ENCODE assay signal across 1 cellular context in the genomic region with DNA sequence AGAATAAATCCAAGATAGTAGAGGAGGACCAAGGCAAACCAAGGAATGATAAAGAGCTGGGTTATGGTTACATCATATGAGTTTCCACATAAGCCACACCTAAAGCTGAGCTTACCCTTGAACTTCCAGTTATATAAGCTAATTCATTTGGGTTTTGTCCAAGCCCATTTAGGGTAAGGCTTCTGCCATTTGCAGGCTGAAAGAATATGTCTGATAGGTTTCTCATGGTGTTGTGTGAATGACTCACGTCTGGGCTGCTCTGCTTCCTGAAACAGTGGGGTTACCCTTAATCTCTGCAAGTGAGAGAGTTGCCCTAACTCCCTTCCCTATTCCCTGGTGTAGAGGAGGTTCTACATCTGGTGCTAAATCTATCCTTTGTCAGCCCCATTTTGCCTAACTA.
TF ChIP-seq lines count a peak whose summit lies in the region.

No MANE protein-coding gene starts in this region.

TF ChIP-seq in GM12878, 131 proteins besides CTCF, POLR2A, EP300 and RAD21 (continued from another document):
- TF ChIP-seq ZNF384 (IDR thresholded peaks at IDR 0.05; ENCODE audit: borderline replicate concordance, low read depth, low read length) (no peak), MLLT1 (IDR thresholded peaks at IDR 0.05) (no peak), MTA3 (IDR thresholded peaks at IDR 0.05; ENCODE audit: borderline replicate concordance, low read length) (no peak), YY1 (IDR thresholded peaks at IDR 0.05; ENCODE audit: low read depth, low read length) (no peak), ZZZ3 (IDR thresholded peaks at IDR 0.05; ENCODE audit: control insufficient read depth, insufficient read length, low read depth) (no peak), TCF7 (IDR thresholded peaks at IDR 0.05; ENCODE audit: borderline replicate concordance) (no peak), NFXL1 (IDR thresholded peaks at IDR 0.05; ENCODE audit: borderline replicate concordance) (no peak), USF2 (IDR thresholded peaks at IDR 0.05; ENCODE audit: borderline replicate concordance, low read depth, low read length) (no peak), MYC (IDR thresholded peaks at IDR 0.05; ENCODE audit: insufficient read depth, insufficient read length, insufficient replicate concordance, low read length, severe bottlenecking) (no peak), BCL3 (IDR thresholded peaks at IDR 0.05; ENCODE audit: borderline replicate concordance, insufficient read depth, low read depth, low read length, poor library complexity, severe bottlenecking) (no peak), POU2F2 (IDR thresholded peaks at IDR 0.05; ENCODE audit: borderline replicate concordance, low read depth, low read length) (no peak), EGR1 (IDR thresholded peaks at IDR 0.05; ENCODE audit: borderline replicate concordance in 1 of 2, low read depth in 2 of 2, low read length in 2 of 2) (no peak)
- TF ChIP-seq, protein P1, sequence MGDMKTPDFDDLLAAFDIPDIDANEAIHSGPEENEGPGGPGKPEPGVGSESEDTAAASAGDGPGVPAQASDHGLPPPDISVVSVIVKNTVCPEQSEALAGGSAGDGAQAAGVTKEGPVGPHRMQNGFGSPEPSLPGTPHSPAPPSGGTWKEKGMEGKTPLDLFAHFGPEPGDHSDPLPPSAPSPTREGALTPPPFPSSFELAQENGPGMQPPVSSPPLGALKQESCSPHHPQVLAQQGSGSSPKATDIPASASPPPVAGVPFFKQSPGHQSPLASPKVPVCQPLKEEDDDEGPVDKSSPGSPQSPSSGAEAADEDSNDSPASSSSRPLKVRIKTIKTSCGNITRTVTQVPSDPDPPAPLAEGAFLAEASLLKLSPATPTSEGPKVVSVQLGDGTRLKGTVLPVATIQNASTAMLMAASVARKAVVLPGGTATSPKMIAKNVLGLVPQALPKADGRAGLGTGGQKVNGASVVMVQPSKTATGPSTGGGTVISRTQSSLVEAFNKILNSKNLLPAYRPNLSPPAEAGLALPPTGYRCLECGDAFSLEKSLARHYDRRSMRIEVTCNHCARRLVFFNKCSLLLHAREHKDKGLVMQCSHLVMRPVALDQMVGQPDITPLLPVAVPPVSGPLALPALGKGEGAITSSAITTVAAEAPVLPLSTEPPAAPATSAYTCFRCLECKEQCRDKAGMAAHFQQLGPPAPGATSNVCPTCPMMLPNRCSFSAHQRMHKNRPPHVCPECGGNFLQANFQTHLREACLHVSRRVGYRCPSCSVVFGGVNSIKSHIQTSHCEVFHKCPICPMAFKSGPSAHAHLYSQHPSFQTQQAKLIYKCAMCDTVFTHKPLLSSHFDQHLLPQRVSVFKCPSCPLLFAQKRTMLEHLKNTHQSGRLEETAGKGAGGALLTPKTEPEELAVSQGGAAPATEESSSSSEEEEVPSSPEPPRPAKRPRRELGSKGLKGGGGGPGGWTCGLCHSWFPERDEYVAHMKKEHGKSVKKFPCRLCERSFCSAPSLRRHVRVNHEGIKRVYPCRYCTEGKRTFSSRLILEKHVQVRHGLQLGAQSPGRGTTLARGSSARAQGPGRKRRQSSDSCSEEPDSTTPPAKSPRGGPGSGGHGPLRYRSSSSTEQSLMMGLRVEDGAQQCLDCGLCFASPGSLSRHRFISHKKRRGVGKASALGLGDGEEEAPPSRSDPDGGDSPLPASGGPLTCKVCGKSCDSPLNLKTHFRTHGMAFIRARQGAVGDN (IDR thresholded peaks at IDR 0.05) = no peak
- TF ChIP-seq, protein P2, sequence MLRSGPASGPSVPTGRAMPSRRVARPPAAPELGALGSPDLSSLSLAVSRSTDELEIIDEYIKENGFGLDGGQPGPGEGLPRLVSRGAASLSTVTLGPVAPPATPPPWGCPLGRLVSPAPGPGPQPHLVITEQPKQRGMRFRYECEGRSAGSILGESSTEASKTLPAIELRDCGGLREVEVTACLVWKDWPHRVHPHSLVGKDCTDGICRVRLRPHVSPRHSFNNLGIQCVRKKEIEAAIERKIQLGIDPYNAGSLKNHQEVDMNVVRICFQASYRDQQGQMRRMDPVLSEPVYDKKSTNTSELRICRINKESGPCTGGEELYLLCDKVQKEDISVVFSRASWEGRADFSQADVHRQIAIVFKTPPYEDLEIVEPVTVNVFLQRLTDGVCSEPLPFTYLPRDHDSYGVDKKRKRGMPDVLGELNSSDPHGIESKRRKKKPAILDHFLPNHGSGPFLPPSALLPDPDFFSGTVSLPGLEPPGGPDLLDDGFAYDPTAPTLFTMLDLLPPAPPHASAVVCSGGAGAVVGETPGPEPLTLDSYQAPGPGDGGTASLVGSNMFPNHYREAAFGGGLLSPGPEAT (IDR thresholded peaks at IDR 0.05; ENCODE audit: low read depth) = no peak
